In the genomic region with DNA sequence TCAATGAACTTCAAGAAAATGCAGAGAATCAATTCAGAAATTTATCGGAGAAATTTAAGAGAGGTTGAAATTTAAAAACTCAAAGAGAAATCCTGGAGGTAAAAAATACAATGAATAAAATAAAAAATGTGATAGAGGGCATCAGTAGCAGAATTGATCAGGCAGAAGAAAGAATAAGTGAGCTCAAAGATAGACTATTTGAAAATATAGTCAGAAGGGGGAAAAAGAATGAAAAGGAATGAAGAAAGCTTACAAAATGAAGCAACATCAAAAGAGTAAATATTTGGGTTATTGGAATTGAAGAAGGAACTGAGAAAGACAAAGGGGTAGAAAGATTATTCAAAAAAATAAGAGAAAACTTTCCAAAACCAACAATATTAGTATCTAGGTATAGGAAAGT, we compare ENCODE assay signal across 34 cellular contexts.
"Had no signal": no experiment of that assay in that cellular context is flagged by ENCODE, and none has a peak within 500 bp of the region (broad histone marks: within the 10 kb centered on the region; RNA-seq: fewer than 3 reads in every experiment).

No MANE protein-coding gene starts in this region.

- H3K36me3 ChIP-seq: adrenal gland, brain microvascular endothelial cell, breast epithelium had no signal

- H3K27me3 ChIP-seq: adrenal gland, body of pancreas, brain microvascular endothelial cell, breast epithelium had no signal

- H3K9me3 ChIP-seq: body of pancreas had no signal

- FAIRE-seq: astrocyte, colon, TTC549 had no signal

- H3K27ac ChIP-seq: adrenal gland, body of pancreas, brain microvascular endothelial cell, breast epithelium, VCaP had no signal

- DNase-seq: activated B cell treated with CpG ODN at 0.5 μM for 24 hours; activated CD4-positive, alpha-beta memory T cell treated with anti-CD3 and anti-CD28 coated beads for 36 hours; activated CD4-positive, alpha-beta T cell treated with anti-CD3 and anti-CD28 coated beads for 4 hours; activated CD4-positive, alpha-beta T cell treated with anti-CD3 and anti-CD28 coated beads, Interleukin-2, amount 10 ng/mL, durations not matched to agents 24 days and 14 days; activated CD4-positive, alpha-beta T cell treated with anti-CD3 and anti-CD28 coated beads, Interleukin-2, amount 50 U/mL, for 1 hour; activated CD4-positive, alpha-beta T cell treated with anti-CD3 and anti-CD28 coated beads, Interleukin-2, amount 50 U/mL, for 4 hours; activated CD4-positive, CD25-positive, alpha-beta regulatory T cell treated with anti-CD3 and anti-CD28 coated beads, Interleukin-2, amount 50 U/mL, for 72 hours; activated CD8-positive, alpha-beta memory T cell treated with anti-CD3 and anti-CD28 coated beads, Interleukin-2, amount 50 U/mL, for 4 hours; activated CD8-positive, alpha-beta T cell treated with anti-CD3 and anti-CD28 coated beads for 36 hours; activated effector memory CD4-positive, alpha-beta T cell treated with anti-CD3 and anti-CD28 coated beads, Interleukin-2, amount 50 U/mL, for 16 hours; activated gamma-delta T cell treated with Interleukin-2 at 50 U/mL for 16 hours; activated naive CD4-positive, alpha-beta T cell; activated naive CD4-positive, alpha-beta T cell treated with anti-CD3 and anti-CD28 coated beads for 36 hours; activated naive CD4-positive, alpha-beta T cell treated with anti-CD3 and anti-CD28 coated beads, Interleukin-2, amount 50 U/mL, for 16 hours; activated naive CD8-positive, alpha-beta T cell treated with anti-CD3 and anti-CD28 coated beads for 36 hours; activated T-cell treated with anti-CD3 and anti-CD28 coated beads for 4 hours; activated T-cell treated with anti-CD3 and anti-CD28 coated beads, Interleukin-2, amount 50 U/mL, for 1 hour; activated T-cell treated with anti-CD3 and anti-CD28 coated beads, Interleukin-2, amount 50 U/mL, for 4 hours; activated T-cell treated with anti-CD3 and anti-CD28 coated beads, Interleukin-2, amount 50 U/mL, for 72 hours; adrenal gland; amniotic stem cell; aorta; body of pancreas; brain microvascular endothelial cell; central memory CD4-positive, alpha-beta T cell; T-helper 2 cell; T-helper 9 cell had no signal

- H3K4me1 ChIP-seq: adrenal gland, body of pancreas, breast epithelium had no signal

- ATAC-seq: activated CD8-positive, alpha-beta T cell treated with anti-CD3 and anti-CD28 coated beads for 36 hours; activated naive CD4-positive, alpha-beta T cell treated with anti-CD3 and anti-CD28 coated beads, Interleukin-2, amount 50 U/mL, for 72 hours; activated T-cell treated with anti-CD3 and anti-CD28 coated beads, Interleukin-2, amount 50 U/mL, for 4 hours; activated T-cell treated with anti-CD3 and anti-CD28 coated beads, Interleukin-2, amount 50 U/mL, for 72 hours; activated T-helper 17 cell treated with anti-CD3 and anti-CD28 coated beads, Interleukin-2, amount 50 U/mL, for 72 hours; body of pancreas had no signal

- H3K4me3 ChIP-seq: adrenal gland, body of pancreas, breast epithelium had no signal
